Comparison of ENCODE assay signal across 26 cellular contexts in the genomic region with DNA sequence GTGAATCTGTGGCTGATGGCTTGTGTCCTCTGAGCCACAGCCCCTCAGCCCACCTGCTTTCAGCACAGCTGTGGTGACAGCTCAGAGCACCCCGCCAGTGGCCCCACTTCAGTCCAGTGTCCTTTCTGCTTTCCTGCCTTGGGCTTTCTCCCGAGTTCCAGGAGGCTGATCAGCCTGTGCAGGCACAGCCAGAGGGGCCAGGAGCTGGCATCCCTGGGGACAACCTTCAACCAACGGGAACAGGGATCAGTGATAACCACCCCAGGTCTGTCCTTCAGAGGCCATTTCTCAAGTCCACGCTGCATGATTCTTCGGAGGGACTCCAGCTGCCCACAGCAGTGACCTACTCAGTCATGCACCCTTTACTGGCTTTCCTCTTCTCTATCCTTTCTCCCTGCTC.
"Had no signal": no experiment of that assay in that cellular context is flagged by ENCODE, and none has a peak within 500 bp of the region (broad histone marks: within the 10 kb centered on the region; RNA-seq: fewer than 3 reads in every experiment).

No MANE protein-coding gene starts in this region.

- DNase-seq: stimulated activated CD4-positive, alpha-beta T cell treated with anti-CD3 and anti-CD28 coated beads, Interleukin-2, amount 100 ng/mL, for 48 hours; stimulated activated CD4-positive, alpha-beta T cell treated with anti-CD3 and anti-CD28 coated beads, Interleukin-4, amount 100 ng/mL, for 1 hour; stimulated activated CD4-positive, alpha-beta T cell treated with anti-CD3 and anti-CD28 coated beads, Interleukin-4, amount 100 ng/mL, for 24 hours; stimulated activated CD4-positive, alpha-beta T cell treated with anti-CD3 and anti-CD28 coated beads, Interleukin-4, amount 100 ng/mL, for 4 hours; stimulated activated CD8-positive, alpha-beta memory T cell treated with anti-CD3 and anti-CD28 coated beads, Interleukin-4, amount 100 ng/mL, for 48 hours; stimulated activated naive B cell treated with anti-CD40 and anti-IgM and Interleukin-4, amounts not matched to agents 10 μg/mL and 1 μg/mL and 100 μg/mL, for 72 hours; stimulated activated naive CD4-positive, alpha-beta T cell; stimulated activated naive CD4-positive, alpha-beta T cell treated with Interleukin-2 at 50 U/mL for 16 hours; stimulated activated naive CD8-positive, alpha-beta T cell treated with anti-CD3 and anti-CD28 coated beads, Interleukin-15, amount 100 ng/mL, for 72 hours; stimulated activated naive CD8-positive, alpha-beta T cell treated with anti-CD3 and anti-CD28 coated beads, Interleukin-15, Interleukin-2, amounts not matched to agents 100 U/mL and 50 U/mL, for 24 hours; stomach; substantia nigra; testis; thyroid gland; tibial artery; transverse colon; trophoblast cell; upper lobe of left lung; upper lobe of right lung; uterus had no signal

- H3K4me1 ChIP-seq: testis, thyroid gland, tibial artery, tibial nerve, transverse colon, upper lobe of left lung, upper lobe of right lung, uterus, vagina had no signal

- H3K4me3 ChIP-seq: stomach, suprapubic skin, testis, thoracic aorta, thyroid gland, tibial artery, tibial nerve, transverse colon, upper lobe of left lung, upper lobe of right lung, uterus, vagina had no signal

- H3K36me3 ChIP-seq: stomach, suprapubic skin, thoracic aorta, thyroid gland, tibial artery, tibial nerve, transverse colon, upper lobe of left lung, upper lobe of right lung, uterus, vagina had no signal

- H3K9me3 ChIP-seq: suprapubic skin, testis, thoracic aorta, thyroid gland, transverse colon, upper lobe of left lung, upper lobe of right lung, uterus, vagina had no signal

- H3K27ac ChIP-seq: stomach, suprapubic skin, testis, thoracic aorta, thyroid gland, tibial artery, tibial nerve, transverse colon, upper lobe of left lung, upper lobe of right lung, uterus, vagina had no signal

- ATAC-seq: stimulated activated effector memory CD8-positive, alpha-beta T cell treated with anti-CD3 and anti-CD28 coated beads, Interleukin-12 subunit alpha, Interleukin-12 subunit beta, amount 100 ng/mL, for 72 hours; stimulated activated memory B cell treated with anti-CD40 and anti-IgM and Interleukin-4, amounts not matched to agents 10 μg/mL and 1 μg/mL and 100 μg/mL, for 72 hours; stimulated activated naive B cell treated with anti-CD40 and anti-IgM and Interleukin-4, amounts not matched to agents 10 μg/mL and 1 μg/mL and 100 μg/mL, for 72 hours; stimulated activated naive CD8-positive, alpha-beta T cell treated with anti-CD3 and anti-CD28 coated beads, Interleukin-15, amount 100 ng/mL, for 72 hours; stimulated activated naive CD8-positive, alpha-beta T cell treated with anti-CD3 and anti-CD28 coated beads, Interleukin-15, Interleukin-2, amounts not matched to agents 100 U/mL and 50 U/mL, for 24 hours; upper lobe of right lung had no signal

- H3K27me3 ChIP-seq: testis, thyroid gland, upper lobe of left lung, uterus, vagina had no signal
